Comparison of ENCODE assay signal across 8 cellular contexts in genomic region chr5:68285857-68286611, GRCh38.
DNase-seq lines count a peak whose midpoint lies in the region; ATAC-seq and TF ChIP-seq lines count a peak whose summit lies in the region.

No MANE protein-coding gene starts in this region.

- H3K4me1 ChIP-seq in lower lobe of right lung, result peaks cover 76% of the 10 kb centered on the region

- H3K27me3 Mint-ChIP-seq in brain, result peaks cover 4% of the 10 kb centered on the region

- peak overlapping the region; percentile 10 to 75 (median 35) for H3K4me3 Mint-ChIP-seq in brain

- H3K36me3 Mint-ChIP-seq in brain, result peaks cover 11% of the 10 kb centered on the region

- peak overlapping the region; percentile 42 for H3K27ac ChIP-seq in lower lobe of right lung

- TF ChIP-seq CTCF in AG10803 (conservative IDR thresholded peaks at IDR 0.05; ENCODE audit: low read length), result peak; percentile 78
- peak; percentile 60 for TF ChIP-seq CTCF in GM10248 (IDR thresholded peaks at IDR 0.05; ENCODE audit: control extremely low read depth, extremely low read depth, low read depth, missing control alignments)
- peak; percentile 93 to 95 for TF ChIP-seq CTCF in brain (conservative IDR thresholded peaks at IDR 0.05)
- TF ChIP-seq CTCF in lower lobe of right lung (IDR thresholded peaks at IDR 0.05), result peak; percentile 72

- no peaks in the 10 kb centered on the region for H3K9me3 Mint-ChIP-seq in brain

- H3K4me1 Mint-ChIP-seq in brain, result peaks cover 51% of the 10 kb centered on the region

- H3K27me3 ChIP-seq in lower lobe of right lung (ENCODE audit: low read depth), result no peaks in the 10 kb centered on the region

- peaks cover 35% of the 10 kb centered on the region for H3K36me3 ChIP-seq in lower lobe of right lung

- CTCF ChIA-PET in GM10248 (lab: Yijun Ruan, JAX), result interaction anchor here (0.7 to 3.6 kb wide), 69 partner anchors 9 to 737 kb away, joined by 3 to 41 read pairs (median 6); partner anchors contain the start of gene PIK3R1

- no peak for ATAC-seq in lower lobe of right lung

- H3K4me3 ChIP-seq in AG10803 (ENCODE audit: low read length) (no peak overlapping the region), lower lobe of right lung (no peak overlapping the region)

- no peaks in the 10 kb centered on the region for H3K9me3 ChIP-seq in lower lobe of right lung

- peak; percentile 70 for DNase-seq in AG10803 (ENCODE audit: low read depth)
- DNase-seq in GM10248 (ENCODE audit: extremely low spot score), result no peak
- DNase-seq in NCI-H748 treated with DMSO at 0.1 percent for 48 hours (lab: John Stamatoyannopoulos, UW), result peak; percentile 51
- DNase-seq in lower lobe of right lung, result no peak
- DNase-seq in ecto neural progenitor cell (ENCODE audit: low spot score), result no peak
- no peak for DNase-seq in stimulated activated CD4-positive, alpha-beta T cell treated with anti-CD3 and anti-CD28 coated beads, Interleukin-2, amount 100 ng/mL, for 48 hours
- DNase-seq in NK-92 (lab: John Stamatoyannopoulos, UW; ENCODE audit: unreplicated experiment), result no peak

- H3K27ac Mint-ChIP-seq in brain, result peak overlapping the region in 4 of 5 experiments; percentile 18 to 85 (median 72)

- POLR2A ChIA-PET in GM10248 (lab: Yijun Ruan, JAX), result no interaction called here

- intact Hi-C loops in lower lobe of right lung (cut with DNase I), result loop anchor here (10.0 kb wide), 1 partner anchor 169 kb away; no protein-coding TSS in a partner anchor

Comparison
In these comparisons a context has a peak if more than half of its experiments do, and no peak if none do; other contexts are left out.
1. DNase-seq: peak in AG10803 (single experiment) and NCI-H748 treated with DMSO at 0.1 percent for 48 hours (single experiment); none in GM10248 (single experiment), lower lobe of right lung (single experiment), ecto neural progenitor cell (single experiment), stimulated activated CD4-positive, alpha-beta T cell treated with anti-CD3 and anti-CD28 coated beads, Interleukin-2, amount 100 ng/mL, for 48 hours (0 of 2) and NK-92 (single experiment).
2. Peak in every context shown above with its lines, with median percentiles within 50 percentile points of each other: CTCF ChIP-seq.